Comparison of ENCODE assay signal across 19 cellular contexts in genomic region chr7:19242246-19242645, GRCh38.
"Had no signal": no experiment of that assay in that cellular context is flagged by ENCODE, and none has a peak within 500 bp of the region (broad histone marks: within the 10 kb centered on the region; RNA-seq: fewer than 3 reads in every experiment).

No MANE protein-coding gene starts in this region.

- H3K4me2 ChIP-seq: SK-N-SH had no signal

- H3K9me3 ChIP-seq: SK-N-SH had no signal

- DNase-seq: IMR-90, Karpas-422, KG1, MM.1S, NCI-H1092 treated with DMSO at 0.1 percent for 48 hours, NCI-H1436, NCI-H187, NCI-H2029, NCI-H2081 treated with DMSO at 0.1 percent for 48 hours, NCI-H2171 treated with DMSO at 0.1 percent for 48 hours, NCI-H524, NCI-H526 treated with DMSO at 0.1 percent for 48 hours, NCI-H774, Right ventricle myocardium superior, RPMI8226, SIG-M5, SK-N-SH, SW 1271 had no signal

- ATAC-seq: HepG2 had no signal

- H3K9ac ChIP-seq: SK-N-SH had no signal
